10 cellular contexts compared by ENCODE assay signal in genomic region chr5:123157797-123158528, GRCh38.
DNase-seq lines count a peak whose midpoint lies in the region; ATAC-seq and TF ChIP-seq lines count a peak whose summit lies in the region.
"Had no signal": no experiment of that assay in that cellular context is flagged by ENCODE, and none has a peak within 500 bp of the region (broad histone marks: within the 10 kb centered on the region; RNA-seq: fewer than 3 reads in every experiment).

No MANE protein-coding gene starts in this region.

- H3F3A ChIP-seq in PC-9 (ENCODE audit: insufficient read depth, low read depth): no peaks in the 10 kb centered on the region

- peaks cover 24% of the 10 kb centered on the region; the same call in 1 of the 2 replicates for H3K4me1 ChIP-seq in PC-9 (replicated peaks; ENCODE audit: insufficient read depth)
- H3K4me1 ChIP-seq in thoracic aorta (ENCODE audit: control insufficient read depth in 1 of 2, low read depth in 2 of 2): peaks cover 37 to 95% of the 10 kb centered on the region in 2 donors

- intact Hi-C loops in PC-9 (cut with micrococcal nuclease; ENCODE audit: unreplicated experiment): loop anchor here (5.0 kb wide), 1 partner anchor 121 kb away; the partner anchor contains the start of gene PPIC
- intact Hi-C loops in left colon (cut with DNase I, micrococcal nuclease): no loop called here

- H3K27ac ChIP-seq in PC-9 (no peak overlapping the region), thoracic aorta (peak overlapping the region; percentile 59 to 82)

- DNase-seq in PC-9 (no peak), fibroblast of mammary gland (ENCODE audit: low read depth) (peak; percentile 84), thoracic aorta (ENCODE audit: low spot score) (no peak), T-helper 9 cell (no peak), left colon (no peak), NCI-H2171 (lab: John Stamatoyannopoulos, UW) (no peak)
- no peak for DNase-seq in activated CD4-positive, alpha-beta T cell treated with anti-CD3 and anti-CD28 coated beads for 4 hours
- DNase-seq: activated CD4-positive, alpha-beta memory T cell treated with anti-CD3 and anti-CD28 coated beads, Interleukin-2, amount 10 ng/mL, durations not matched to agents 7 days and 5 days; NCI-H82 had no signal

- H3K9me2 ChIP-seq in PC-9 (ENCODE audit: insufficient read depth): no peaks in the 10 kb centered on the region

- H3K4me2 ChIP-seq in PC-9: no peak overlapping the region

- H3K79me2 ChIP-seq in PC-9 (ENCODE audit: low read depth): no peaks in the 10 kb centered on the region

- no peak overlapping the region for H2AFZ ChIP-seq in PC-9

- TF ChIP-seq CTCF in PC-9 (conservative IDR thresholded peaks at IDR 0.05) (0 out of 2 replicates have a peak, but pooled peaks have one; percentile 21), fibroblast of mammary gland (conservative IDR thresholded peaks at IDR 0.05; ENCODE audit: control insufficient read depth, insufficient read depth, low read depth, low read length) (peak; percentile 29), thoracic aorta (IDR thresholded peaks at IDR 0.05) (no peak)

- no peaks in the 10 kb centered on the region for H3K36me3 ChIP-seq in PC-9 (ENCODE audit: low read depth)
- H3K36me3 ChIP-seq in thoracic aorta: peaks cover 14% of the 10 kb centered on the region

- CTCF ChIA-PET in PC-9 (lab: Charles Lee): interaction anchor here (0.6 to 1.1 kb wide), 2 partner anchors 460 to 642 kb away, joined by 3 to 4 read pairs; no protein-coding TSS in a partner anchor

- peak; percentile 50 for ATAC-seq in GM21786 (IDR thresholded peaks at IDR 0.05; ENCODE audit: unreplicated experiment)
- peak; percentile 16 for ATAC-seq in thoracic aorta (ENCODE audit: insufficient number of reproducible peaks, low FRiP score, low read depth)
- ATAC-seq in left colon: no peak

- H3K9me3 ChIP-seq in PC-9 (ENCODE audit: insufficient read depth, low read depth): no peaks in the 10 kb centered on the region
- no peaks in the 10 kb centered on the region for H3K9me3 ChIP-seq in thoracic aorta

- H3K27me3 ChIP-seq in PC-9 (ENCODE audit: insufficient read depth, low read depth) (no peaks in the 10 kb centered on the region), thoracic aorta (replicated peaks; ENCODE audit: insufficient read depth) (no peaks in the 10 kb centered on the region)

- no TSS peak for BruUV-seq in PC-9 (replicated peaks; lab: Mats Ljungman, UMichigan)

- H3K4me3 ChIP-seq in PC-9: no peak overlapping the region
- no peak overlapping the region for H3K4me3 ChIP-seq in fibroblast of mammary gland (ENCODE audit: control insufficient read depth, low read depth, low read length)
- H3K4me3 ChIP-seq in thoracic aorta: peak overlapping the region; percentile 46

- POLR2A ChIA-PET in PC-9 (lab: Charles Lee; ENCODE audit: unreplicated experiment): interaction anchor here (0.6 to 0.7 kb wide), 2 partner anchors 14 to 330 kb away, joined by 5 to 8 read pairs; no protein-coding TSS in a partner anchor

- H4K20me1 ChIP-seq in PC-9 (ENCODE audit: insufficient read depth): no peaks in the 10 kb centered on the region
